ENCODE assay signal across 21 cellular contexts in genomic region chr15:61888074-61888780, GRCh38.
"Had no signal": no experiment of that assay in that cellular context is flagged by ENCODE, and none has a peak within 500 bp of the region (broad histone marks: within the 10 kb centered on the region; RNA-seq: fewer than 3 reads in every experiment).

No MANE protein-coding gene starts in this region.

- H3K27ac Mint-ChIP-seq: activated B cell treated with CpG ODN at 0.5 μM for 24 hours; activated CD4-positive, alpha-beta memory T cell treated with anti-CD3 and anti-CD28 coated beads for 36 hours; activated naive CD8-positive, alpha-beta T cell treated with anti-CD3 and anti-CD28 coated beads, Interleukin-2, amount 10 ng/mL, durations not matched to agents 7 days and 5 days; activated T-helper 2 cell treated with anti-CD3 and anti-CD28 coated beads, Interferon-gamma antibody, Interleukin-2, Interleukin-4, amounts not matched to agents 10 μg/mL and 5 μg/mL and 100 μg/mL, durations not matched to agents 14 hours and 24 hours and 36 hours; neural progenitor cell; stimulated activated naive CD8-positive, alpha-beta T cell treated with anti-CD3 and anti-CD28 coated beads, Interleukin-15, Interleukin-2, amounts not matched to agents 100 ng/mL and 50 ng/mL, for 24 hours had no signal

- H3K27me3 Mint-ChIP-seq: activated B cell treated with CpG ODN at 0.5 μM for 24 hours; activated CD4-positive, alpha-beta memory T cell treated with anti-CD3 and anti-CD28 coated beads for 36 hours; activated naive CD8-positive, alpha-beta T cell treated with anti-CD3 and anti-CD28 coated beads, Interleukin-2, amount 10 ng/mL, durations not matched to agents 7 days and 5 days; naive thymus-derived CD4-positive, alpha-beta T cell; stimulated activated naive CD8-positive, alpha-beta T cell treated with anti-CD3 and anti-CD28 coated beads, Interleukin-15, Interleukin-2, amounts not matched to agents 100 ng/mL and 50 ng/mL, for 24 hours had no signal

- H3K27ac ChIP-seq: gastrocnemius medialis, heart right ventricle, neural progenitor cell, psoas muscle had no signal

- H3K4me3 ChIP-seq: gastrocnemius medialis, heart right ventricle, neural progenitor cell, psoas muscle had no signal

- ATAC-seq: esophagus mucosa; gastrocnemius medialis; heart right ventricle; left cardiac atrium; naive thymus-derived CD4-positive, alpha-beta T cell; psoas muscle; right cardiac atrium had no signal

- DNase-seq: activated B cell treated with CpG ODN at 0.5 μM for 24 hours; activated CD4-positive, alpha-beta memory T cell treated with anti-CD3 and anti-CD28 coated beads for 36 hours; activated CD4-positive, alpha-beta T cell treated with anti-CD3 and anti-CD28 coated beads for 4 hours; activated naive CD4-positive, alpha-beta T cell treated with Interleukin-2 at 50 U/mL for 16 hours; activated naive CD8-positive, alpha-beta T cell treated with anti-CD3 and anti-CD28 coated beads, Interleukin-2, amount 10 ng/mL, durations not matched to agents 7 days and 5 days; cortex of kidney; gastrocnemius medialis; heart right ventricle; immature natural killer cell; left cardiac atrium; mesendoderm; naive thymus-derived CD4-positive, alpha-beta T cell; psoas muscle; right cardiac atrium; T-helper 1 cell; T-helper 9 cell; trophoblast cell had no signal

- H3K27me3 ChIP-seq: gastrocnemius medialis, heart right ventricle, neural progenitor cell had no signal

- H3K4me1 Mint-ChIP-seq: activated B cell treated with CpG ODN at 0.5 μM for 24 hours, neural progenitor cell had no signal

- H3K4me3 Mint-ChIP-seq: activated B cell treated with CpG ODN at 0.5 μM for 24 hours; activated CD4-positive, alpha-beta memory T cell treated with anti-CD3 and anti-CD28 coated beads for 36 hours; activated naive CD8-positive, alpha-beta T cell treated with anti-CD3 and anti-CD28 coated beads, Interleukin-2, amount 10 ng/mL, durations not matched to agents 7 days and 5 days; immature natural killer cell; naive thymus-derived CD4-positive, alpha-beta T cell; neural progenitor cell; stimulated activated naive CD8-positive, alpha-beta T cell treated with anti-CD3 and anti-CD28 coated beads, Interleukin-15, Interleukin-2, amounts not matched to agents 100 ng/mL and 50 ng/mL, for 24 hours had no signal

- H3K4me1 ChIP-seq: gastrocnemius medialis, psoas muscle had no signal
